8 cellular contexts compared by ENCODE assay signal in the genomic region with DNA sequence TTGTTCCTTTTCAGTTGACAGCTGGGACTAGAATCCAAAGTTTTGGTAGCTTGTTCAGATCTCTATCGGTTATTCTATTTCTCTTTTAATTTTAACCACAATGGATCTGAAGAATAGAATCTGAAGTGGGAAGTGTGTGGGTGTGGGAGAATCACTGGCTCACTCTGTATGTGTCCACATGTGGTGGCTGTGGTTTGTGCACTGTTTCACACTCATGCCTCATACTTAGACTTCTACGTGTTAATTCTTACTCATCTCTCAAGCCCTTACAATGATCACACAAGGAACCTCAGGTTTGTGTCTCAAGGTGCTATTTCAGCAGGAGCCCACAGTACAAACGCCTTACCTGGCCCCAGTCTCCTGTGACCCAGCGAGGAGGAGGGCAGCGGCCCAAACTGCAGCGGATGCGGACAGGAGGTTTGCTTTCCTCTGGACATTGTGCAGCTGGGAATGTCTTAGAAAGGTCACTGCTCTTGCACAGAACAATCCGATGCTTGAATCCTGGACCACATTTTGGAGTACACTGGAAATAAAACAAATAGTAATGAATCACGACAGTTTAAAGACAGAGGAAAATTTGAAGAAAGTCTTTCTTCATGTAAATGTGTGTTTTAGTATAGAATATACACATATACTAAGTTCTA.
DNase-seq lines count a peak whose midpoint lies in the region; ATAC-seq and TF ChIP-seq lines count a peak whose summit lies in the region.

No MANE protein-coding gene starts in this region.

- TF ChIP-seq CTCF in smooth muscle cell (IDR thresholded peaks at IDR 0.05; ENCODE audit: borderline replicate concordance, insufficient read depth, poor library complexity, severe bottlenecking) (no peak), tibial artery (IDR thresholded peaks at IDR 0.05) (no peak), esophagus squamous epithelium (IDR thresholded peaks at IDR 0.05) (no peak)

- DNase-seq in activated CD4-positive, alpha-beta T cell treated with anti-CD3 and anti-CD28 coated beads, Interleukin-2, amount 50 U/mL, for 48 hours = peak; percentile 64 to 77
- DNase-seq in smooth muscle cell (lab: John Stamatoyannopoulos, UW; ENCODE audit: unreplicated experiment) (no peak), foreskin melanocyte (no peak), tibial artery (no peak), esophagus squamous epithelium (lab: John Stamatoyannopoulos, UW) (no peak), SJCRH30 (no peak)

- no peaks in the 10 kb centered on the region for H4K20me1 ChIP-seq in smooth muscle cell (ENCODE audit: low read depth)

- 68% methylated on average over 9 of the region's 9 CpGs for WGBS in smooth muscle cell (ENCODE audit: low lambda C conversion rate)
- WGBS in esophagus squamous epithelium, 2 donors = 63% methylated on average over 8 to 9 of the region's 9 CpGs

- no peak overlapping the region for H2AFZ ChIP-seq in smooth muscle cell (ENCODE audit: low read depth)

- H3K27me3 ChIP-seq in smooth muscle cell (ENCODE audit: low read depth) (no peaks in the 10 kb centered on the region), tibial artery (no peaks in the 10 kb centered on the region), esophagus squamous epithelium (no peaks in the 10 kb centered on the region), SJCRH30 (no peaks in the 10 kb centered on the region)

- H3K79me2 ChIP-seq in smooth muscle cell (ENCODE audit: low read depth) = no peaks in the 10 kb centered on the region

- no peaks in the 10 kb centered on the region for H3F3A ChIP-seq in smooth muscle cell (ENCODE audit: low read depth)

- H3K9me3 ChIP-seq in smooth muscle cell (replicated peaks; ENCODE audit: low read depth) = no peaks in the 10 kb centered on the region
- H3K9me3 ChIP-seq in tibial artery = no peaks in the 10 kb centered on the region
- H3K9me3 ChIP-seq in esophagus squamous epithelium = no peaks in the 10 kb centered on the region
- H3K9me3 ChIP-seq in SJCRH30 (replicated peaks) = no peaks in the 10 kb centered on the region

- no peaks in the 10 kb centered on the region for H3K4me1 ChIP-seq in smooth muscle cell (ENCODE audit: low read depth)
- H3K4me1 ChIP-seq in tibial artery = no peaks in the 10 kb centered on the region
- H3K4me1 ChIP-seq in esophagus squamous epithelium = no peaks in the 10 kb centered on the region
- no peaks in the 10 kb centered on the region for H3K4me1 ChIP-seq in SJCRH30

- TF ChIP-seq POLR2A in esophagus squamous epithelium (IDR thresholded peaks at IDR 0.05) = no peak

- intact Hi-C loops in tibial artery (cut with DNase I; ENCODE audit: low total_unique reads) (no loop called here), esophagus squamous epithelium (cut with DNase I) (no loop called here)

- ATAC-seq in GM18508 (IDR thresholded peaks at IDR 0.05; ENCODE audit: insufficient read depth, unreplicated experiment) (peak; percentile 99), HG02623 (IDR thresholded peaks at IDR 0.05; ENCODE audit: unreplicated experiment) (peak; percentile 97)

- peaks cover 8% of the 10 kb centered on the region for H3K36me3 ChIP-seq in smooth muscle cell (ENCODE audit: low read depth)
- H3K36me3 ChIP-seq in tibial artery = peaks cover 0 to 15% (median 0%) of the 10 kb centered on the region in 3 donors
- no peaks in the 10 kb centered on the region for H3K36me3 ChIP-seq in esophagus squamous epithelium
- no peaks in the 10 kb centered on the region; the same call in 1 of the 2 replicates for H3K36me3 ChIP-seq in SJCRH30

- no peak overlapping the region for H3K4me3 ChIP-seq in smooth muscle cell
- H3K4me3 ChIP-seq in tibial artery = no peak overlapping the region
- no peak overlapping the region for H3K4me3 ChIP-seq in esophagus squamous epithelium
- H3K4me3 ChIP-seq in SJCRH30 = no peak overlapping the region

- H3K9ac ChIP-seq in smooth muscle cell (ENCODE audit: low read depth) = no peak overlapping the region

- H3K27ac ChIP-seq in smooth muscle cell (ENCODE audit: low read depth) (peak overlapping the region; percentile 66), tibial artery (no peak overlapping the region), esophagus squamous epithelium (no peak overlapping the region), SJCRH30 (no peak overlapping the region)

- H3K4me2 ChIP-seq in smooth muscle cell = no peak overlapping the region

Comparison
In these comparisons a context has a peak if more than half of its experiments do, and no peak if none do; other contexts are left out.
1. DNase-seq: peak in activated CD4-positive, alpha-beta T cell treated with anti-CD3 and anti-CD28 coated beads, Interleukin-2, amount 50 U/mL, for 48 hours (2 of 2); none in smooth muscle cell (single experiment), foreskin melanocyte (single experiment), tibial artery (0 of 2), esophagus squamous epithelium (single experiment) and SJCRH30 (0 of 2).